In genomic region chr11:5891216-5891800, GRCh38 we compare ENCODE assay signal across 9 cellular contexts. TPM values are rescaled to one million over a fixed set of nuclear protein-coding genes. Genes with fewer than 3 reads are reported as not detected.
DNase-seq lines count a peak whose midpoint lies in the region; ATAC-seq and TF ChIP-seq lines count a peak whose summit lies in the region.
"Had no signal": no experiment of that assay in that cellular context is flagged by ENCODE, and none has a peak within 500 bp of the region (broad histone marks: within the 10 kb centered on the region; RNA-seq: fewer than 3 reads in every experiment).

No MANE protein-coding gene starts in this region.

- H3K9ac ChIP-seq in SK-N-SH (no peak overlapping the region), endodermal cell (ENCODE audit: extremely low read depth, low read length, poor library complexity, severe bottlenecking) (no peak overlapping the region), smooth muscle cell (ENCODE audit: low read depth) (no peak overlapping the region)

- no peak for TF ChIP-seq POLR2A in GM18505 (IDR thresholded peaks at IDR 0.05; ENCODE audit: borderline replicate concordance, extremely low read depth, insufficient read depth, insufficient read length)

- no peaks in the 10 kb centered on the region for H3K9me3 ChIP-seq in SK-N-SH
- H3K9me3 ChIP-seq in endodermal cell (ENCODE audit: control insufficient read depth, low read length): no peaks in the 10 kb centered on the region
- no peaks in the 10 kb centered on the region for H3K9me3 ChIP-seq in smooth muscle cell (replicated peaks; ENCODE audit: low read depth)
- H3K9me3 ChIP-seq: SJCRH30 had no signal

- no peak overlapping the region for H3K4me2 ChIP-seq in SK-N-SH
- no peak overlapping the region for H3K4me2 ChIP-seq in smooth muscle cell

- no peaks in the 10 kb centered on the region for H3K36me3 ChIP-seq in SK-N-SH (replicated peaks in 1 of 2; ENCODE audit: control insufficient read depth in 1 of 2, insufficient read depth in 2 of 2, low read length in 1 of 2)
- no peaks in the 10 kb centered on the region for H3K36me3 ChIP-seq in endodermal cell (ENCODE audit: control insufficient read depth, insufficient read depth, low read length)
- no peaks in the 10 kb centered on the region for H3K36me3 ChIP-seq in smooth muscle cell (ENCODE audit: low read depth)
- H3K36me3 ChIP-seq: SJCRH30 had no signal

- CTCF ChIA-PET in SK-N-SH (lab: Yijun Ruan, JAX): interaction anchor here (0.6 to 1.5 kb wide), 9 partner anchors 9 to 857 kb away, joined by 3 to 9 read pairs (median 3); no protein-coding TSS in a partner anchor

- H3F3A ChIP-seq in SK-N-SH (replicated peaks; ENCODE audit: insufficient read depth): no peaks in the 10 kb centered on the region
- no peaks in the 10 kb centered on the region for H3F3A ChIP-seq in smooth muscle cell (ENCODE audit: low read depth)

- H3K4me1 Mint-ChIP-seq in endodermal cell: no peaks in the 10 kb centered on the region
- no peaks in the 10 kb centered on the region for H3K4me1 Mint-ChIP-seq in stimulated activated memory B cell treated with anti-CD40 and anti-IgM and Interleukin-4, amounts not matched to agents 10 μg/mL and 1 μg/mL and 100 μg/mL, for 72 hours

- 44% methylated on average over 4 of the region's 4 CpGs for WGBS in SK-N-SH (ENCODE audit: low lambda C conversion rate)
- 62 to 75% methylated on average over 2 to 4 of the region's 4 CpGs for WGBS in endodermal cell (ENCODE audit: insufficient coverage in 1 of 2, insufficient read length in 1 of 2), 2 experiments
- 60% methylated on average over 4 of the region's 4 CpGs for WGBS in smooth muscle cell (ENCODE audit: low lambda C conversion rate)

- H4K20me1 ChIP-seq in SK-N-SH (ENCODE audit: insufficient read depth) (no peaks in the 10 kb centered on the region), smooth muscle cell (ENCODE audit: low read depth) (no peaks in the 10 kb centered on the region)

- H3K79me2 ChIP-seq in SK-N-SH (ENCODE audit: insufficient read depth): no peaks in the 10 kb centered on the region
- H3K79me2 ChIP-seq in smooth muscle cell (ENCODE audit: low read depth): no peaks in the 10 kb centered on the region

- no peak overlapping the region for H3K4me3 Mint-ChIP-seq in endodermal cell
- no peak overlapping the region for H3K4me3 Mint-ChIP-seq in stimulated activated memory B cell treated with anti-CD40 and anti-IgM and Interleukin-4, amounts not matched to agents 10 μg/mL and 1 μg/mL and 100 μg/mL, for 72 hours

- ATAC-seq in SK-N-SH treated with all-trans-retinoic acid at 6 μM for 48 hours (no peak), GM18858 (IDR thresholded peaks at IDR 0.05; ENCODE audit: unreplicated experiment) (no peak), GM18505 (IDR thresholded peaks at IDR 0.05; ENCODE audit: unreplicated experiment) (no peak)
- ATAC-seq in stimulated activated memory B cell treated with anti-CD40 and anti-IgM and Interleukin-4, amounts not matched to agents 10 μg/mL and 1 μg/mL and 100 μg/mL, for 72 hours: no peak

- no peaks in the 10 kb centered on the region for H3K27me3 Mint-ChIP-seq in endodermal cell (ENCODE audit: insufficient read depth)
- no peaks in the 10 kb centered on the region for H3K27me3 Mint-ChIP-seq in stimulated activated memory B cell treated with anti-CD40 and anti-IgM and Interleukin-4, amounts not matched to agents 10 μg/mL and 1 μg/mL and 100 μg/mL, for 72 hours

- peak; percentile 64 for TF ChIP-seq CTCF in SK-N-SH (IDR thresholded peaks at IDR 0.05)
- TF ChIP-seq CTCF in endodermal cell (conservative IDR thresholded peaks at IDR 0.05): peak; percentile 72
- peak; percentile 50 for TF ChIP-seq CTCF in smooth muscle cell (IDR thresholded peaks at IDR 0.05; ENCODE audit: borderline replicate concordance, insufficient read depth, poor library complexity, severe bottlenecking)

- H3K27me3 ChIP-seq in SK-N-SH (ENCODE audit: insufficient read depth) (no peaks in the 10 kb centered on the region; the same call in 1 of the 2 replicates), endodermal cell (ENCODE audit: control insufficient read depth, insufficient read depth, low read length, poor library complexity, severe bottlenecking) (no peaks in the 10 kb centered on the region), smooth muscle cell (ENCODE audit: low read depth) (no peaks in the 10 kb centered on the region)

- H3K27ac Mint-ChIP-seq in endodermal cell: no peak overlapping the region
- H3K27ac Mint-ChIP-seq in stimulated activated memory B cell treated with anti-CD40 and anti-IgM and Interleukin-4, amounts not matched to agents 10 μg/mL and 1 μg/mL and 100 μg/mL, for 72 hours: no peak overlapping the region

- peak; percentile 37; the same call in 1 of the 2 replicates for TF ChIP-seq RAD21 in SK-N-SH (IDR thresholded peaks at IDR 0.05; ENCODE audit: low read length)

- no peaks in the 10 kb centered on the region for H3K9me3 Mint-ChIP-seq in endodermal cell
- no peaks in the 10 kb centered on the region for H3K9me3 Mint-ChIP-seq in stimulated activated memory B cell treated with anti-CD40 and anti-IgM and Interleukin-4, amounts not matched to agents 10 μg/mL and 1 μg/mL and 100 μg/mL, for 72 hours

- no peaks in the 10 kb centered on the region for H3K9me2 ChIP-seq in SK-N-SH

- no peak overlapping the region for H2AFZ ChIP-seq in SK-N-SH (ENCODE audit: low read depth)
- no peak overlapping the region for H2AFZ ChIP-seq in smooth muscle cell (ENCODE audit: low read depth)

- no peak overlapping the region for H3K27ac ChIP-seq in SK-N-SH (ENCODE audit: low read depth in 2 of 2, low read length in 1 of 2)
- H3K27ac ChIP-seq in endodermal cell (ENCODE audit: low read depth, low read length): no peak overlapping the region
- no peak overlapping the region for H3K27ac ChIP-seq in smooth muscle cell (ENCODE audit: low read depth)
- H3K27ac ChIP-seq: SJCRH30 had no signal

- POLR2A ChIA-PET in SK-N-SH (lab: Yijun Ruan, JAX): no interaction called here

- H3K4me3 ChIP-seq in SK-N-SH (ENCODE audit: low read depth in 2 of 2, low read length in 1 of 2) (no peak overlapping the region), endodermal cell (ENCODE audit: low read length) (no peak overlapping the region), smooth muscle cell (no peak overlapping the region)
- H3K4me3 ChIP-seq: SJCRH30 had no signal

- TF ChIP-seq EP300 in SK-N-SH (IDR thresholded peaks at IDR 0.05; ENCODE audit: borderline replicate concordance in 1 of 2, low read depth in 1 of 2, low read length in 1 of 2): no peak

- H3K4me1 ChIP-seq in SK-N-SH (ENCODE audit: control insufficient read depth in 1 of 2, insufficient read depth in 2 of 2, low read depth in 1 of 2, low read length in 1 of 2): no peaks in the 10 kb centered on the region
- H3K4me1 ChIP-seq in endodermal cell (ENCODE audit: control insufficient read depth, insufficient read depth, low read length): no peaks in the 10 kb centered on the region
- H3K4me1 ChIP-seq in smooth muscle cell (ENCODE audit: low read depth): no peaks in the 10 kb centered on the region
- H3K4me1 ChIP-seq: SJCRH30 had no signal

- no peaks in the 10 kb centered on the region for H3K36me3 Mint-ChIP-seq in endodermal cell (ENCODE audit: low read depth)
- no peaks in the 10 kb centered on the region for H3K36me3 Mint-ChIP-seq in stimulated activated memory B cell treated with anti-CD40 and anti-IgM and Interleukin-4, amounts not matched to agents 10 μg/mL and 1 μg/mL and 100 μg/mL, for 72 hours

- peak; percentile 4 for DNase-seq in SK-N-SH
- peak; percentile 4 for DNase-seq in NCI-H526 treated with DMSO at 0.1 percent for 48 hours (lab: John Stamatoyannopoulos, UW)
- peak; percentile 47 for DNase-seq in endodermal cell
- DNase-seq in smooth muscle cell (lab: John Stamatoyannopoulos, UW; ENCODE audit: unreplicated experiment): no peak

TF ChIP-seq in SK-N-SH treated with all-trans-retinoic acid at 6 μM for 48 hours, 23 proteins besides CTCF, POLR2A, EP300 and RAD21 (continues in another document):
- TF ChIP-seq ARNTL (CRISPR knock-in tag; IDR thresholded peaks at IDR 0.05; ENCODE audit: borderline replicate concordance, low read depth) (no peak), TOX (CRISPR knock-in tag; IDR thresholded peaks at IDR 0.05; ENCODE audit: borderline replicate concordance) (no peak), GLIS3 (CRISPR knock-in tag; IDR thresholded peaks at IDR 0.05) (no peak), ESRRG (CRISPR knock-in tag; IDR thresholded peaks at IDR 0.05) (no peak), OSR1 (CRISPR knock-in tag; IDR thresholded peaks at IDR 0.05) (no peak)

RNA-seq across cellular contexts. Expression of gene OR52E5, which starts 1.7 kb away (rescaled TPM):
- not detected in 2 replicates for polyA plus RNA-seq in SK-N-SH (2012; rRNA removed)
- polyA plus RNA-seq in SK-N-SH (2012; cell fraction: cytosol; rRNA removed): not detected in 2 replicates
- not detected in 2 replicates for polyA plus RNA-seq in SK-N-SH (2012; cell fraction: nucleus; rRNA removed)
- total RNA-seq in endodermal cell: not detected
- polyA plus RNA-seq in endodermal cell (2013, experiment 1 of 2): not detected
- not detected for polyA plus RNA-seq in endodermal cell (2013, experiment 2 of 2)
- total RNA-seq in smooth muscle cell: not detected in 2 replicates
- not detected in 2 replicates for polyA plus RNA-seq in smooth muscle cell
- total RNA-seq: SJCRH30 had no signal

RNA-seq across cellular contexts. Expression of gene OR52E4, which starts 10.9 kb away (rescaled TPM):
- polyA plus RNA-seq in SK-N-SH (2012; rRNA removed): not detected in 2 replicates
- polyA plus RNA-seq in SK-N-SH (2012; cell fraction: cytosol; rRNA removed): not detected in 2 replicates
- not detected in 2 replicates for polyA plus RNA-seq in SK-N-SH (2012; cell fraction: nucleus; rRNA removed)
- total RNA-seq in endodermal cell: not detected
- not detected for polyA plus RNA-seq in endodermal cell (2013, experiment 1 of 2)
- polyA plus RNA-seq in endodermal cell (2013, experiment 2 of 2): not detected
- total RNA-seq in smooth muscle cell: 0.22 TPM in 1 of 2 replicates, not detected in the other
- not detected in 2 replicates for polyA plus RNA-seq in smooth muscle cell
- total RNA-seq: SJCRH30 had no signal

RNA-seq across cellular contexts. Expression of gene OR52E8, which starts 33.8 kb away (rescaled TPM):
- polyA plus RNA-seq in SK-N-SH (2012; rRNA removed) (not detected in 2 replicates), smooth muscle cell (not detected in 2 replicates)
- polyA plus RNA-seq in SK-N-SH (2012; cell fraction: cytosol; rRNA removed): not detected in 2 replicates
- polyA plus RNA-seq in SK-N-SH (2012; cell fraction: nucleus; rRNA removed): not detected in 2 replicates
- total RNA-seq in endodermal cell (not detected), smooth muscle cell (not detected in 2 replicates)
- polyA plus RNA-seq in endodermal cell (2013, experiment 1 of 2): not detected
- polyA plus RNA-seq in endodermal cell (2013, experiment 2 of 2): not detected
- total RNA-seq: SJCRH30 had no signal

RNA-seq across cellular contexts. Expression of gene OR52E6, which starts 49.6 kb away (rescaled TPM):
- polyA plus RNA-seq in SK-N-SH (2012; rRNA removed) (not detected in 2 replicates), smooth muscle cell (not detected in 2 replicates)
- polyA plus RNA-seq in SK-N-SH (2012; cell fraction: cytosol; rRNA removed): not detected in 2 replicates
- polyA plus RNA-seq in SK-N-SH (2012; cell fraction: nucleus; rRNA removed): not detected in 2 replicates
- total RNA-seq in endodermal cell (not detected), smooth muscle cell (not detected in 2 replicates)
- polyA plus RNA-seq in endodermal cell (2013, experiment 1 of 2): not detected
- polyA plus RNA-seq in endodermal cell (2013, experiment 2 of 2): not detected
- total RNA-seq: SJCRH30 had no signal

RNA-seq across cellular contexts. Expression of gene OR56A3, which starts 50.7 kb away (rescaled TPM):
- not detected in 2 replicates for polyA plus RNA-seq in SK-N-SH (2012; rRNA removed)
- polyA plus RNA-seq in SK-N-SH (2012; cell fraction: cytosol; rRNA removed): not detected in 2 replicates
- not detected in 2 replicates for polyA plus RNA-seq in SK-N-SH (2012; cell fraction: nucleus; rRNA removed)
- total RNA-seq in endodermal cell: not detected
- polyA plus RNA-seq in endodermal cell (2013, experiment 1 of 2): not detected
- not detected for polyA plus RNA-seq in endodermal cell (2013, experiment 2 of 2)
- total RNA-seq in smooth muscle cell: not detected in 2 replicates
- not detected in 2 replicates for polyA plus RNA-seq in smooth muscle cell
- total RNA-seq: SJCRH30 had no signal
